ENCODE assay signal across 8 cellular contexts in the genomic region with DNA sequence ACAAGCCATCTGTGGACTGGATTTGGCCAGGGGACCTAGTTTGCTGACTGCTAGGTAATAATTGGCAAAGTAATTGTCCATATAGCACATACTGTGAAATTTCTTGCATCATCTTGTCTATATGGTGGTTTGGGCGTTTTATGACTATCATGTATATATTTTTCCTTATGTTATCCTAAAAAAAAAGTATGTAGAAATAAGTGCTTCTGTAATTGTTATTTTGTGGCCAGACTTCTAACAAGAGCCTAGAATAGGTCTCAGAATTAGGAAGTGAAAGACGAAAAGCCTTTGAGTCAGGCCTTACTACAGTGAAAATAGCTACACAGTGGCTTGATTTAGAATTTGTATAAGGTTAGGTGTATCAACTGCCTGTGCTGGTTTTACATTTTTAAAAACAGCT. TPM values are rescaled to one million over a fixed set of nuclear protein-coding genes. Genes with fewer than 3 reads are reported as not detected.
DNase-seq lines count a peak whose midpoint lies in the region; ATAC-seq and TF ChIP-seq lines count a peak whose summit lies in the region.

No MANE protein-coding gene starts in this region.

- H3K27ac Mint-ChIP-seq in activated naive CD8-positive, alpha-beta T cell treated with anti-CD3 and anti-CD28 coated beads for 36 hours, result peak overlapping the region; percentile 58
- no peak overlapping the region for H3K27ac Mint-ChIP-seq in T-helper 17 cell

- H3K4me3 Mint-ChIP-seq in activated naive CD8-positive, alpha-beta T cell treated with anti-CD3 and anti-CD28 coated beads for 36 hours, result peak overlapping the region; percentile 32
- no peak overlapping the region for H3K4me3 Mint-ChIP-seq in T-helper 17 cell

- no peak overlapping the region for H3K27ac ChIP-seq in vagina

- peak; percentile 77 for DNase-seq in GM12864 (ENCODE audit: low read depth)
- DNase-seq in activated naive CD8-positive, alpha-beta T cell treated with anti-CD3 and anti-CD28 coated beads for 36 hours, result no peak
- no peak for DNase-seq in vagina (ENCODE audit: extremely low spot score in 2 of 2)
- DNase-seq in T-helper 17 cell, result no peak
- no peak for DNase-seq in left ventricle myocardium superior
- no peak for DNase-seq in T-helper 1 cell

- H3K27me3 Mint-ChIP-seq in activated naive CD8-positive, alpha-beta T cell treated with anti-CD3 and anti-CD28 coated beads for 36 hours, result no peaks in the 10 kb centered on the region
- no peaks in the 10 kb centered on the region for H3K27me3 Mint-ChIP-seq in T-helper 17 cell

- TF ChIP-seq CTCF in GM12864 (IDR thresholded peaks at IDR 0.05; ENCODE audit: low read depth, low read length, missing control alignments), result no peak
- no peak for TF ChIP-seq CTCF in vagina (IDR thresholded peaks at IDR 0.05)

- H3K4me1 Mint-ChIP-seq in activated naive CD8-positive, alpha-beta T cell treated with anti-CD3 and anti-CD28 coated beads for 36 hours, result peaks cover 41% of the 10 kb centered on the region
- H3K4me1 Mint-ChIP-seq in T-helper 17 cell, result peaks cover 36% of the 10 kb centered on the region

- H3K9me3 ChIP-seq in vagina, result no peaks in the 10 kb centered on the region
- no peaks in the 10 kb centered on the region for H3K9me3 ChIP-seq in T-helper 17 cell (ENCODE audit: control insufficient read depth, low read length, poor library complexity, severe bottlenecking)

- peaks cover 24% of the 10 kb centered on the region for H3K36me3 Mint-ChIP-seq in activated naive CD8-positive, alpha-beta T cell treated with anti-CD3 and anti-CD28 coated beads for 36 hours
- peaks cover 2% of the 10 kb centered on the region for H3K36me3 Mint-ChIP-seq in T-helper 17 cell (ENCODE audit: low read depth)

- TF ChIP-seq POLR2A in vagina (IDR thresholded peaks at IDR 0.05), result no peak

- intact Hi-C loops in vagina (cut with DNase I) (no loop called here), left ventricle myocardium superior (cut with micrococcal nuclease) (no loop called here)

- no peaks in the 10 kb centered on the region for H3K27me3 ChIP-seq in vagina

- no peaks in the 10 kb centered on the region for H3K9me3 Mint-ChIP-seq in activated naive CD8-positive, alpha-beta T cell treated with anti-CD3 and anti-CD28 coated beads for 36 hours

- H3K36me3 ChIP-seq in vagina, result no peaks in the 10 kb centered on the region

- peaks cover 52% of the 10 kb centered on the region for H3K4me1 ChIP-seq in vagina

- peak overlapping the region; percentile 88 for H3K4me3 ChIP-seq in GM12864 (ENCODE audit: low read depth, low read length)
- no peak overlapping the region for H3K4me3 ChIP-seq in vagina

- ATAC-seq in GM21360 (IDR thresholded peaks at IDR 0.05; ENCODE audit: unreplicated experiment), result peak; percentile 40
- ATAC-seq in HG03439 (IDR thresholded peaks at IDR 0.05; ENCODE audit: unreplicated experiment), result peak; percentile 35
- no peak for ATAC-seq in T-helper 17 cell
- ATAC-seq in left ventricle myocardium superior, result no peak

RNA-seq across cellular contexts. Expression of gene FNDC3A, which starts 4.2 kb away (rescaled TPM):
- 10 to 100 TPM; 23.1 to 24.1 TPM for total RNA-seq in activated naive CD8-positive, alpha-beta T cell treated with anti-CD3 and anti-CD28 coated beads for 36 hours
- 32.2 TPM for total RNA-seq in vagina
- total RNA-seq in T-helper 17 cell, result 10 to 100 TPM; 42.8 to 49.2 TPM
- total RNA-seq in left ventricle myocardium superior, result 18.4 TPM

Comparison
In these comparisons a context has a peak if more than half of its experiments do, and no peak if none do; other contexts are left out.
1. ATAC-seq: peak in GM21360 (single experiment) and HG03439 (single experiment); none in T-helper 17 cell (single experiment) and left ventricle myocardium superior (single experiment).